Comparison of ENCODE assay signal across 30 cellular contexts in genomic region chr13:74904547-74904946, GRCh38.
DNase-seq lines count a peak whose midpoint lies in the region; ATAC-seq, FAIRE-seq and TF ChIP-seq lines count a peak whose summit lies in the region.
"Had no signal": no experiment of that assay in that cellular context is flagged by ENCODE, and none has a peak within 500 bp of the region (broad histone marks: within the 10 kb centered on the region; RNA-seq: fewer than 3 reads in every experiment).

No MANE protein-coding gene starts in this region.

- ATAC-seq in DND-41 (ENCODE audit: insufficient read depth, low read depth) = peak; percentile 61; the same call in 2 of the 3 replicates
- no peak for ATAC-seq in GM21717 (IDR thresholded peaks at IDR 0.05; ENCODE audit: unreplicated experiment)
- no peak for ATAC-seq in GM18511 (IDR thresholded peaks at IDR 0.05; ENCODE audit: unreplicated experiment)
- no peak for ATAC-seq in GM18520 (IDR thresholded peaks at IDR 0.05; ENCODE audit: unreplicated experiment)
- ATAC-seq: A549, GM23338, Right ventricle myocardium inferior, SK-N-SH treated with all-trans-retinoic acid at 6 μM for 48 hours had no signal

- no peak overlapping the region for H3K9ac ChIP-seq in DND-41 (ENCODE audit: low read depth, low read length)
- H3K9ac ChIP-seq: BLaER1 treated with 17β-estradiol and CSF1 and Interleukin-3, amounts not matched to agents 10 nM and 100 nM had no signal

- H2AFZ ChIP-seq in DND-41 (ENCODE audit: low read depth, low read length) = no peak overlapping the region
- H2AFZ ChIP-seq: PC-9 had no signal

- no peaks in the 10 kb centered on the region for H3K9me3 ChIP-seq in DND-41 (ENCODE audit: insufficient read depth, low read length, severe bottlenecking)
- H3K9me3 ChIP-seq: A549; BLaER1 treated with 17β-estradiol and CSF1 and Interleukin-3, amounts not matched to agents 10 nM and 100 nM; Caco-2; SJCRH30 had no signal

- in situ Hi-C loops in KBM-7 (cut with MboI; ENCODE audit: low pct_unique_long_range_greater_than_20kb, low sequenced_read_pairs) = no loop called here

- no peak overlapping the region for H3K27ac ChIP-seq in DND-41 (ENCODE audit: low read length)
- H3K27ac ChIP-seq: A549; BLaER1 treated with 17β-estradiol and CSF1 and Interleukin-3, amounts not matched to agents 10 nM and 100 nM; HL-60; PC-9; SJCRH30 had no signal

- H3K4me3 ChIP-seq in DND-41 (ENCODE audit: low read depth in 1 of 2, low read length in 2 of 2) = no peak overlapping the region
- H3K4me3 ChIP-seq: A549; BLaER1 treated with 17β-estradiol and CSF1 and Interleukin-3, amounts not matched to agents 10 nM and 100 nM; GM23338; PC-9; SJCRH30 had no signal

- TF ChIP-seq POLR2A in H54 (IDR thresholded peaks at IDR 0.05; ENCODE audit: low read depth, low read length) = no peak

- no peaks in the 10 kb centered on the region for H3K4me1 ChIP-seq in DND-41 (ENCODE audit: insufficient read depth, low read length)
- H3K4me1 ChIP-seq: A549, Caco-2 had no signal

- FAIRE-seq in H54 (lab: Jason Lieb, UNC) = no peak
- FAIRE-seq: A549, GM18507 had no signal

- no peaks in the 10 kb centered on the region for H3K27me3 ChIP-seq in DND-41 (ENCODE audit: insufficient read depth, low read length, poor library complexity)
- H3K27me3 ChIP-seq: BLaER1 treated with 17β-estradiol and CSF1 and Interleukin-3, amounts not matched to agents 10 nM and 100 nM; SJCRH30 had no signal

- DNase-seq in DND-41 (peak; percentile 9), KBM-7 (peak; percentile 65), OCI-M1 (lab: John Stamatoyannopoulos, UW) (peak; percentile 30), UCSD-AML1 (lab: John Stamatoyannopoulos, UW; ENCODE audit: unreplicated experiment) (peak; percentile 14), H54 (ENCODE audit: insufficient read length, low spot score) (no peak)
- DNase-seq: AML-193; Caco-2; CD4-positive, alpha-beta memory T cell; HCEC 1CT; NCI-H1092; NCI-H1417 treated with DMSO at 0.1 percent for 48 hours; NCI-H1694 treated with DMSO at 0.1 percent for 48 hours; NCI-H2081; NCI-H345; NCI-H510A treated with DMSO at 0.1 percent for 48 hours; NCI-H748 treated with DMSO at 0.1 percent for 48 hours; NK-92 treated with Interleukin-12 subunit alpha and Interleukin-12 subunit beta, amount 100 ng/mL, for 24 hours; PC-9; SJCRH30; T-helper 1 cell had no signal

- H3K79me2 ChIP-seq in DND-41 (ENCODE audit: insufficient read depth, low read length) = no peaks in the 10 kb centered on the region

- H3K36me3 ChIP-seq in DND-41 (ENCODE audit: insufficient read depth, low read length) = no peaks in the 10 kb centered on the region
- H3K36me3 ChIP-seq: BLaER1 treated with 17β-estradiol and CSF1 and Interleukin-3, amounts not matched to agents 10 nM and 100 nM; SJCRH30 had no signal

- TF ChIP-seq CTCF in DND-41 (IDR thresholded peaks at IDR 0.05; ENCODE audit: borderline replicate concordance, extremely low read depth, low read length, poor library complexity, severe bottlenecking) = no peak

- H3K4me2 ChIP-seq in DND-41 (ENCODE audit: insufficient read depth, low read length) = no peak overlapping the region
- H3K4me2 ChIP-seq: A549; BLaER1 treated with 17β-estradiol and CSF1 and Interleukin-3, amounts not matched to agents 10 nM and 100 nM; GM23338; PC-9 had no signal

- H4K20me1 ChIP-seq in DND-41 (ENCODE audit: insufficient read depth, low read length) = no peaks in the 10 kb centered on the region
- H4K20me1 ChIP-seq: BLaER1 treated with 17β-estradiol and CSF1 and Interleukin-3, amounts not matched to agents 10 nM and 100 nM had no signal
